In the genomic region with DNA sequence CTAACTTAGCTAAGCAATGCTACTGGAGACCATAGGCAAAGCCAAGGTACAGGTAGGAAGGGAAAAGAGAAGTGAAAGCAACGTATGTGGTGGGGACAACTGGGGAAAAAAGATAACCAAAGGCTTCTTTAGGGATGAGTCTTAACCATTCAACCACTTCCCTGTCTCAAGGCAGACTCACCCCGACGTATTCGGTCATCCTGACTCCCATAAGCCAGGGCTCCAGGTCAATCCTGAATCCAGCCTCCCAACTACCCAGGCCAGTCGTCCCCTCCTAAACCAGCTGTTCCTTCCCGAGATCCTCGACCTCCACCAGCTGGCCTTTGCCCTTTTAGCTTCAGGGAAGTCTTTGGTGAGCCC, we compare ENCODE assay signal across 8 cellular contexts. TPM values are rescaled to one million over a fixed set of nuclear protein-coding genes. Genes with fewer than 3 reads are reported as not detected.
DNase-seq lines count a peak whose midpoint lies in the region; ATAC-seq and TF ChIP-seq lines count a peak whose summit lies in the region.

No MANE protein-coding gene starts in this region.

- H3K9me3 ChIP-seq in esophagus muscularis mucosa (no peaks in the 10 kb centered on the region), neutrophil (no peaks in the 10 kb centered on the region)

- TF ChIP-seq CTCF in esophagus muscularis mucosa (IDR thresholded peaks at IDR 0.05) (no peak), neutrophil (IDR thresholded peaks at IDR 0.05) (no peak), GM10266 (IDR thresholded peaks at IDR 0.05; ENCODE audit: control insufficient read depth, insufficient read depth, low read depth, missing control alignments) (no peak)

- H3K4me3 ChIP-seq in esophagus muscularis mucosa (peak overlapping the region; percentile 65 to 88 (median 78)), neutrophil (ENCODE audit: low read depth in 1 of 2, low read length in 1 of 2) (peak overlapping the region; percentile 87 to 97)

- WGBS in esophagus muscularis mucosa: under 1% methylated on average over 7 of the region's 7 CpGs

- H3K27ac ChIP-seq in esophagus muscularis mucosa (replicated peaks in 1 of 4) (peak overlapping the region; percentile 81 to 89 (median 82)), neutrophil (peak overlapping the region; percentile 83)

- H3K4me1 ChIP-seq in esophagus muscularis mucosa: peaks cover 20 to 38% (median 28%) of the 10 kb centered on the region in 4 donors
- H3K4me1 ChIP-seq in neutrophil (ENCODE audit: control insufficient read depth in 1 of 2, insufficient read depth in 1 of 2, low read depth in 1 of 2, low read length in 1 of 2): peaks cover 15 to 19% of the 10 kb centered on the region in 2 experiments

- H3K36me3 ChIP-seq in esophagus muscularis mucosa (peaks cover 19 to 39% (median 36%) of the 10 kb centered on the region in 4 donors), neutrophil (peaks cover 28% of the 10 kb centered on the region)

- TF ChIP-seq POLR2A in esophagus muscularis mucosa (IDR thresholded peaks at IDR 0.05; ENCODE audit: low read depth): no peak

- ATAC-seq in GM18868 (IDR thresholded peaks at IDR 0.05; ENCODE audit: unreplicated experiment) (peak; percentile 24), HG02852 (IDR thresholded peaks at IDR 0.05; ENCODE audit: unreplicated experiment) (peak; percentile 33)

- H3K27me3 ChIP-seq in esophagus muscularis mucosa (no peaks in the 10 kb centered on the region), neutrophil (no peaks in the 10 kb centered on the region)

- intact Hi-C loops in esophagus muscularis mucosa (cut with DNase I): no loop called here

- DNase-seq in RPMI8226 (peak; percentile 44), esophagus muscularis mucosa (ENCODE audit: extremely low spot score) (no peak), GM10266 (ENCODE audit: extremely low spot score) (no peak), hepatic stellate cell (ENCODE audit: low spot score) (no peak)
- DNase-seq in central memory CD4-positive, alpha-beta T cell: no peak

- no peak for TF ChIP-seq EP300 in esophagus muscularis mucosa (IDR thresholded peaks at IDR 0.05)

RNA-seq across cellular contexts. Expression of a gene that starts 0.3 kb away (rescaled TPM):
- total RNA-seq in esophagus muscularis mucosa: 10 to 100 TPM; 19.5 to 42.7 (median 28.6) TPM

RNA-seq across cellular contexts. Expression of a gene that starts 9.5 kb away (rescaled TPM):
- total RNA-seq in esophagus muscularis mucosa: 10 to 100 TPM; 14.5 to 26.2 (median 18.1) TPM

RNA-seq across cellular contexts. Expression of a gene that starts 21.6 kb away (rescaled TPM):
- 10 to 100 TPM; 27.8 to 35.4 (median 32.7) TPM for total RNA-seq in esophagus muscularis mucosa

RNA-seq across cellular contexts. Expression of a gene that starts 33.5 kb away (rescaled TPM):
- total RNA-seq in esophagus muscularis mucosa: 10 to 100 TPM; 22.6 to 37.8 (median 25.4) TPM
